In genomic region chr1:219909476-219909875, GRCh38 we compare ENCODE assay signal across 23 cellular contexts. TPM values are rescaled to one million over a fixed set of nuclear protein-coding genes. Genes with fewer than 3 reads are reported as not detected.
A peak's percentile ranks its signal among the peaks of the same experiment; 100 is the strongest.
DNase-seq lines count a peak whose midpoint lies in the region; ATAC-seq, FAIRE-seq and TF ChIP-seq lines count a peak whose summit lies in the region.
"Had no signal": no experiment of that assay in that cellular context is flagged by ENCODE, and none has a peak within 500 bp of the region (broad histone marks: within the 10 kb centered on the region; RNA-seq: fewer than 3 reads in every experiment).

No MANE protein-coding gene starts in this region.

- no peaks in the 10 kb centered on the region for H3K9me1 ChIP-seq in K562 (ENCODE audit: control insufficient read depth, insufficient read depth, low read length)

- H3K27ac ChIP-seq in K562 (ENCODE audit: extremely low read depth, low read depth, low read length), result no peak overlapping the region
- no peak overlapping the region for H3K27ac ChIP-seq in HepG2 (ENCODE audit: extremely low read length, insufficient read depth, low read length)
- H3K27ac ChIP-seq: BLaER1 had no signal

- H4K20me1 ChIP-seq in K562 (replicated peaks; ENCODE audit: control insufficient read depth, insufficient read depth, low read length), result no peaks in the 10 kb centered on the region
- no peaks in the 10 kb centered on the region for H4K20me1 ChIP-seq in HepG2 (ENCODE audit: insufficient read depth, low read length)
- H4K20me1 ChIP-seq: BLaER1 had no signal

- intact Hi-C loops in K562 (cut with micrococcal nuclease), result no loop called here
- intact Hi-C loops in HepG2 (cut with micrococcal nuclease; ENCODE audit: unreplicated experiment), result no loop called here
- intact Hi-C loops in posterior vena cava (cut with DNase I), result no loop called here

- H3K4me3 ChIP-seq in K562 (no peak overlapping the region), HepG2 (replicated peaks in 1 of 3; ENCODE audit: insufficient read depth in 1 of 3, low read depth in 2 of 3, low read length in 3 of 3) (no peak overlapping the region)
- H3K4me3 ChIP-seq: BLaER1 had no signal

- no peak for TF ChIP-seq POLR2A in K562 (conservative IDR thresholded peaks at IDR 0.05)
- TF ChIP-seq POLR2A in HepG2 (IDR thresholded peaks at IDR 0.05; ENCODE audit: insufficient read depth in 1 of 2, low read depth in 2 of 2, low read length in 2 of 2), result no peak

- H3K4me1 ChIP-seq in K562 (replicated peaks in 1 of 2; ENCODE audit: control insufficient read depth in 2 of 2, insufficient read depth in 2 of 2, low read length in 2 of 2), result peaks cover 32 to 58% of the 10 kb centered on the region in 2 experiments
- H3K4me1 ChIP-seq in HepG2 (ENCODE audit: insufficient read depth, low read length), result peaks cover 12% of the 10 kb centered on the region
- H3K4me1 ChIP-seq: BE2C had no signal

- H3K4me2 ChIP-seq in K562 (ENCODE audit: insufficient read depth, low read length) (no peak overlapping the region), HepG2 (ENCODE audit: low read depth, low read length) (no peak overlapping the region)
- H3K4me2 ChIP-seq: BLaER1 had no signal

- no peak for TF ChIP-seq EP300 in K562 (IDR thresholded peaks at IDR 0.05; ENCODE audit: low read length)
- no peak for TF ChIP-seq EP300 in HepG2 (IDR thresholded peaks at IDR 0.05; ENCODE audit: low read depth in 2 of 2, low read length in 2 of 2)
- TF ChIP-seq EP300 in HepG2 (CRISPR knock-in tag; IDR thresholded peaks at IDR 0.05; ENCODE audit: borderline replicate concordance), result no peak

- WGBS in K562 (ENCODE audit: insufficient coverage, low coverage, missing lambda C conversion rate), result 15% methylated on average over 4 of the region's 4 CpGs
- WGBS in HepG2 (ENCODE audit: low lambda C conversion rate), result 34% methylated on average over 4 of the region's 4 CpGs

- DNase-seq in K562 (ENCODE audit: extremely low read depth in 1 of 4, low spot score in 3 of 4) (no peak), HepG2 (ENCODE audit: low spot score) (no peak), posterior vena cava (ENCODE audit: low spot score) (no peak), NCI-H1105 treated with DMSO at 0.1 percent for 48 hours (lab: John Stamatoyannopoulos, UW) (no peak)
- DNase-seq in stimulated activated CD4-positive, alpha-beta T cell treated with anti-CD3 and anti-CD28 coated beads, Interleukin-2, amount 100 ng/mL, for 48 hours, result no peak
- DNase-seq: 8988T; ACHN; BE2C; C1 segment of cervical spinal cord; CD4-positive, alpha-beta memory T cell; CD4-positive, CD25-positive, alpha-beta regulatory T cell; CD8-positive, alpha-beta memory T cell; COR-L47; DMS79 treated with DMSO at 0.1 percent for 48 hours; GF-D8 had no signal

- TF ChIP-seq RAD21 in K562 (CRISPR knock-in tag; conservative IDR thresholded peaks at IDR 0.05 in 1 of 2, IDR thresholded peaks at IDR 0.05 in 1 of 2), result no peak
- TF ChIP-seq RAD21 in HepG2 (CRISPR knock-in tag; IDR thresholded peaks at IDR 0.05), result no peak

- H3K27me3 ChIP-seq in K562 (ENCODE audit: control insufficient read depth in 2 of 2, insufficient read depth in 2 of 2, low read length in 2 of 2) (no peaks in the 10 kb centered on the region), HepG2 (ENCODE audit: control insufficient read depth in 1 of 2, insufficient read depth in 2 of 2, low read length in 2 of 2) (no peaks in the 10 kb centered on the region; a peak in 1 of 5 replicates)
- H3K27me3 ChIP-seq: BE2C, BLaER1 had no signal

- H3K9ac ChIP-seq in K562 (ENCODE audit: insufficient read depth in 1 of 2, low read depth in 2 of 2, low read length in 2 of 2) (no peak overlapping the region), HepG2 (ENCODE audit: insufficient read depth, low read depth, low read length) (no peak overlapping the region)
- H3K9ac ChIP-seq: BLaER1 had no signal

- POLR2A ChIA-PET in K562 (lab: Yijun Ruan, JAX) (interaction anchor here (1.6 to 2.5 kb wide), 4 partner anchors 8 to 29 kb away, joined by 5 to 17 read pairs (median 7); no protein-coding TSS in a partner anchor), HepG2 (lab: Yijun Ruan, JAX) (no interaction called here)

- no peaks in the 10 kb centered on the region for H3K79me2 ChIP-seq in K562 (ENCODE audit: control insufficient read depth, insufficient read depth, low read length)
- H3K79me2 ChIP-seq in HepG2 (ENCODE audit: insufficient read depth, low read length), result no peaks in the 10 kb centered on the region

- TF ChIP-seq CTCF in K562 (IDR thresholded peaks at IDR 0.05 in 2 of 3, conservative IDR thresholded peaks at IDR 0.05 in 1 of 3; ENCODE audit: insufficient read depth in 2 of 3, low read depth in 1 of 3, low read length in 3 of 3) (no peak), HepG2 (CRISPR knock-in tag; IDR thresholded peaks at IDR 0.05) (no peak)

- H2AFZ ChIP-seq in K562 (ENCODE audit: low read depth, low read length) (peak overlapping the region; percentile 0; the same call in 1 of the 2 replicates), HepG2 (ENCODE audit: low read length) (no peak overlapping the region)

- H3K9me3 ChIP-seq in K562 (replicated peaks; ENCODE audit: control insufficient read depth, insufficient read depth, low read depth, low read length), result 0 out of 2 replicates have a peak, but pooled peaks cover 3% of the 10 kb centered on the region
- H3K9me3 ChIP-seq in HepG2 (ENCODE audit: low read length), result no peaks in the 10 kb centered on the region
- H3K9me3 ChIP-seq: BE2C, BLaER1 had no signal

- BruUV-seq in K562 (replicated peaks; lab: Mats Ljungman, UMichigan), result no TSS peak
- no TSS peak for BruUV-seq in HepG2 (replicated peaks; lab: Mats Ljungman, UMichigan)

- no peak for FAIRE-seq in K562 (lab: Jason Lieb, UNC)
- no peak for FAIRE-seq in HepG2 (lab: Jason Lieb, UNC)
- FAIRE-seq: A204.1, G401.6, GM12891, GM19239 had no signal

- CTCF ChIA-PET in K562 (lab: Yijun Ruan, JAX; ENCODE audit: low intra/inter-chr PET ratio) (no interaction called here), HepG2 (lab: Yijun Ruan, JAX; ENCODE audit: low intra/inter-chr PET ratio, low total read pairs) (no interaction called here)

- H3K36me3 ChIP-seq in K562 (ENCODE audit: control insufficient read depth, insufficient read depth, low read length) (peaks cover 11% of the 10 kb centered on the region; the same call in 1 of the 3 replicates), HepG2 (replicated peaks in 1 of 2; ENCODE audit: control insufficient read depth in 1 of 2, insufficient read depth in 2 of 2, low read length in 2 of 2) (0 out of 5 replicates have a peak, but pooled peaks cover 0 to 1% of the 10 kb centered on the region in 2 experiments)
- H3K36me3 ChIP-seq: BE2C, BLaER1 had no signal

- in situ Hi-C loops in K562 (cut with MboI) (no loop called here), HepG2 (cut with HindIII; ENCODE audit: extremely low pct_ligation_motif_present, low pct_unique_long_range_greater_than_20kb) (no loop called here)

- ATAC-seq in K562 (no peak), HepG2 (0 out of 3 replicates have a peak, but pooled peaks have one; percentile 13)

TF ChIP-seq in K562, 482 proteins besides CTCF, POLR2A, EP300 and RAD21 (continues in another document):
- TF ChIP-seq CHD1 (IDR thresholded peaks at IDR 0.05; ENCODE audit: low read length), result no peak
- no peak for TF ChIP-seq SMARCA5 (IDR thresholded peaks at IDR 0.05)

TF ChIP-seq in HepG2, 621 proteins besides CTCF, POLR2A, EP300 and RAD21 (continues in another document):
- TF ChIP-seq ELF3 (CRISPR knock-in tag; IDR thresholded peaks at IDR 0.05), result no peak
- TF ChIP-seq CAMTA2 (CRISPR knock-in tag; IDR thresholded peaks at IDR 0.05; ENCODE audit: borderline replicate concordance), result no peak

RNA-seq across cellular contexts. Expression of gene SLC30A10, which starts 18.9 kb away (rescaled TPM):
- total RNA-seq in K562 (2011; cell fraction: chromatin; rRNA removed; ENCODE audit: low replicate concordance), result 24.4 and 39.4 TPM in 2 replicates
- total RNA-seq in K562 (2011; cell fraction: nucleolus; rRNA removed), result 18.3 and 27.1 TPM in 2 replicates
- 29.8 and 32.1 TPM in 2 replicates for total RNA-seq in K562 (2011; cell fraction: nucleoplasm; rRNA removed)
- total RNA-seq in K562 (2014; rRNA removed) (5.9 and 7.4 TPM in 2 replicates), K562 (2014; rRNA removed; fragmentation: Illumina TruSeq; extraction: Trizol) (7.1 and 8.1 TPM in 2 replicates), K562 (2015; rRNA removed; fragmentation: Illumina TruSeq; extraction: Trizol) (3.5 and 3.9 TPM in 2 replicates), K562 (2021) (8.8 and 9.4 TPM in 2 replicates), HepG2 (2016; rRNA removed; fragmentation: Illumina TruSeq; extraction: Trizol) (14.7 and 30.2 TPM in 2 replicates), posterior vena cava (not detected)
- polyA plus RNA-seq in K562 (2011; rRNA removed) (8.9 and 11.3 TPM in 2 replicates), K562 (2014; fragmentation: Illumina TruSeq; extraction: Trizol) (8.0 and 8.4 TPM in 2 replicates), K562 (2014; fragmentation: Nextera tagmentation; extraction: Ambion mirVana) (1 to 10 TPM; 2.6 to 3.8 TPM), K562 (2014; rRNA removed) (9.5 and 10.5 TPM in 2 replicates), HepG2 (2011; rRNA removed) (20.9 and 27.0 TPM in 2 replicates)
- 4.9 and 8.9 TPM in 2 replicates for polyA plus RNA-seq in K562 (2011; cell fraction: cytosol; rRNA removed)
- 18.4 and 35.5 TPM in 2 replicates for polyA plus RNA-seq in K562 (2011; cell fraction: nucleus; rRNA removed)
- polyA plus RNA-seq in K562 (2012), result 3.2 and 5.9 TPM in 2 replicates
- polyA minus RNA-seq in K562 (2011; rRNA and poly(A)+ RNA removed), result 6.9 and 7.9 TPM in 2 replicates
- 3.4 and 5.9 TPM in 2 replicates for polyA minus RNA-seq in K562 (2011; cell fraction: cytosol; rRNA and poly(A)+ RNA removed)
- 6.9 and 9.4 TPM in 2 replicates for polyA minus RNA-seq in K562 (2011; cell fraction: nucleus; rRNA and poly(A)+ RNA removed)
- 3.8 and 4.0 TPM in 2 replicates for total RNA-seq in HepG2 (2016; cell fraction: cytosol; rRNA removed; fragmentation: Illumina TruSeq; extraction: Trizol; ENCODE audit: low read depth)
- total RNA-seq in HepG2 (2016; cell fraction: insoluble cytoplasmic fraction; rRNA removed; fragmentation: Illumina TruSeq; extraction: Trizol), result 13.7 and 28.0 TPM in 2 replicates
- 7.4 and 8.2 TPM in 2 replicates for total RNA-seq in HepG2 (2016; cell fraction: membrane; rRNA removed; fragmentation: Illumina TruSeq; extraction: Trizol)
- total RNA-seq in HepG2 (2016; cell fraction: nucleus; rRNA removed; fragmentation: Illumina TruSeq; extraction: Trizol), result 32.1 and 39.5 TPM in 2 replicates
- 12.2 and 16.2 TPM in 2 replicates for polyA plus RNA-seq in HepG2 (2011; cell fraction: cytosol; rRNA removed)
- 39.6 and 51.3 TPM in 2 replicates for polyA plus RNA-seq in HepG2 (2011; cell fraction: nucleus; rRNA removed)
- 16.5 and 28.2 TPM in 2 replicates for polyA plus RNA-seq in HepG2 (2012)
- 1.8 TPM in 2 replicates for polyA plus RNA-seq in HepG2 (2016; cell fraction: cytosol; fragmentation: Illumina TruSeq; extraction: Trizol; ENCODE audit: low read depth)
- 10.8 and 12.9 TPM in 2 replicates for polyA plus RNA-seq in HepG2 (2016; cell fraction: insoluble cytoplasmic fraction; fragmentation: Illumina TruSeq; extraction: Trizol; ENCODE audit: low read depth)
- 4.1 and 4.5 TPM in 2 replicates for polyA plus RNA-seq in HepG2 (2016; cell fraction: membrane; fragmentation: Illumina TruSeq; extraction: Trizol; ENCODE audit: low read depth)
- 70.7 and 74.5 TPM in 2 replicates for polyA plus RNA-seq in HepG2 (2016; cell fraction: nucleus; fragmentation: Illumina TruSeq; extraction: Trizol; ENCODE audit: insufficient read depth, low read depth)
- polyA minus RNA-seq in HepG2 (2011; rRNA and poly(A)+ RNA removed; ENCODE audit: low replicate concordance), result 24.0 TPM in 1 of 2 replicates, not detected in the other
- 13.0 and 14.8 TPM in 2 replicates for polyA minus RNA-seq in HepG2 (2011; cell fraction: cytosol; rRNA and poly(A)+ RNA removed)
- 18.3 and 33.6 TPM in 2 replicates for polyA minus RNA-seq in HepG2 (2011; cell fraction: nucleus; rRNA and poly(A)+ RNA removed)
- total RNA-seq: A673; CD4-positive, alpha-beta memory T cell; CD4-positive, CD25-positive, alpha-beta regulatory T cell; CD8-positive, alpha-beta memory T cell had no signal
- polyA plus RNA-seq: AG04450; CD14-positive monocyte; CD4-positive, alpha-beta memory T cell; CD4-positive, CD25-positive, alpha-beta regulatory T cell; CD8-positive, alpha-beta memory T cell had no signal

Comparison
In these comparisons a context has a peak if more than half of its experiments do, and no peak if none do; other contexts are left out.
1. RNA of gene SLC30A10, which starts 18.9 kb away (total RNA-seq): 3.8 to 39.5 TPM in HepG2 and 3.5 to 39.4 TPM in K562; not detected in posterior vena cava; every median in the first group is over 4 times any median in the second.
2. Of the 241 proteins assayed by ChIP-seq in both HepG2 and K562: peak only in HepG2: none; only in K562: ADNP; in both: none; in neither: 239; mixed calls (peak in some experiments, not most) for 1.